8 cellular contexts compared by ENCODE assay signal in genomic region chr7:132373041-132373440, GRCh38.
"Had no signal": no experiment of that assay in that cellular context is flagged by ENCODE, and none has a peak within 500 bp of the region (broad histone marks: within the 10 kb centered on the region; RNA-seq: fewer than 3 reads in every experiment).

No MANE protein-coding gene starts in this region.

- H3K9me3 Mint-ChIP-seq: HFFc6 had no signal

- H3K36me3 ChIP-seq: HAP-1 had no signal

- H3K27ac Mint-ChIP-seq: HFFc6 had no signal

- H3K27ac ChIP-seq: GM23248 had no signal

- H3K4me1 ChIP-seq: HAP-1 had no signal

- H3K9ac ChIP-seq: GM23248 had no signal

- H3K9me3 ChIP-seq: HAP-1 had no signal

- FAIRE-seq: HTR-8/SVneo had no signal

- DNase-seq: GM23248, GOT3, H7, HFFc6, IMR-90 had no signal

- H3K4me3 ChIP-seq: GM23248, HAP-1 had no signal

- ATAC-seq: HCT116 had no signal

- H3K4me3 Mint-ChIP-seq: HFFc6 had no signal
